In genomic region chr17:58242171-58242784, GRCh38 we compare ENCODE assay signal across 19 cellular contexts. TPM values are rescaled to one million over a fixed set of nuclear protein-coding genes. Genes with fewer than 3 reads are reported as not detected.
DNase-seq lines count a peak whose midpoint lies in the region; ATAC-seq, FAIRE-seq and TF ChIP-seq lines count a peak whose summit lies in the region.
"Had no signal": no experiment of that assay in that cellular context is flagged by ENCODE, and none has a peak within 500 bp of the region (broad histone marks: within the 10 kb centered on the region; RNA-seq: fewer than 3 reads in every experiment).

No MANE protein-coding gene starts in this region.

- no peak overlapping the region for H3K4me3 Mint-ChIP-seq in stimulated activated naive CD8-positive, alpha-beta T cell treated with anti-CD3 and anti-CD28 coated beads, Interleukin-15, amount 100 ng/mL, for 72 hours
- H3K4me3 Mint-ChIP-seq: type B pancreatic cell had no signal

- FAIRE-seq in bronchial epithelial cell (lab: Jason Lieb, UNC): peak; percentile 96
- FAIRE-seq: endometrium had no signal

- H3K4me1 Mint-ChIP-seq in stimulated activated naive CD8-positive, alpha-beta T cell treated with anti-CD3 and anti-CD28 coated beads, Interleukin-15, amount 100 ng/mL, for 72 hours: peaks cover 10% of the 10 kb centered on the region

- H3K27ac Mint-ChIP-seq in stimulated activated naive CD8-positive, alpha-beta T cell treated with anti-CD3 and anti-CD28 coated beads, Interleukin-15, amount 100 ng/mL, for 72 hours: no peak overlapping the region
- H3K27ac Mint-ChIP-seq: type B pancreatic cell had no signal

- peaks cover 16% of the 10 kb centered on the region for H3K27me3 ChIP-seq in bronchial epithelial cell (ENCODE audit: control insufficient read depth, insufficient read depth, low read length)
- H3K27me3 ChIP-seq: ovary had no signal

- peak; percentile 88 for ATAC-seq in stimulated activated naive CD8-positive, alpha-beta T cell treated with anti-CD3 and anti-CD28 coated beads, Interleukin-15, amount 100 ng/mL, for 72 hours
- ATAC-seq: left ventricle myocardium superior had no signal

- no peaks in the 10 kb centered on the region for H3K36me3 ChIP-seq in bronchial epithelial cell (ENCODE audit: control insufficient read depth, insufficient read depth, low read length)
- H3K36me3 ChIP-seq: ovary had no signal

- H3K4me3 ChIP-seq in bronchial epithelial cell (ENCODE audit: low read depth, low read length): no peak overlapping the region
- H3K4me3 ChIP-seq: ovary had no signal

- H3K9me3 Mint-ChIP-seq in stimulated activated naive CD8-positive, alpha-beta T cell treated with anti-CD3 and anti-CD28 coated beads, Interleukin-15, amount 100 ng/mL, for 72 hours: no peaks in the 10 kb centered on the region
- H3K9me3 Mint-ChIP-seq: type B pancreatic cell had no signal

- TF ChIP-seq CTCF in bronchial epithelial cell (IDR thresholded peaks at IDR 0.05; ENCODE audit: insufficient read depth, low read length, severe bottlenecking): no peak

- DNase-seq in DMS 273 (lab: John Stamatoyannopoulos, UW; ENCODE audit: unreplicated experiment): peak; percentile 29
- no peak for DNase-seq in DMS 273 treated with DMSO at 0.1 percent for 48 hours (lab: John Stamatoyannopoulos, UW)
- DNase-seq in stimulated activated CD4-positive, alpha-beta T cell treated with anti-CD3 and anti-CD28 coated beads, Interleukin-12 subunit alpha, Interleukin-12 subunit beta, amount 100 ng/mL, for 48 hours (ENCODE audit: low read depth in 2 of 3, low spot score in 1 of 3): peak in 2 of 3 donors; percentile 25 to 29
- DNase-seq in stimulated activated CD4-positive, alpha-beta T cell treated with anti-CD3 and anti-CD28 coated beads, Interleukin-4, amount 100 ng/mL, for 1 hour: no peak
- peak; percentile 14 for DNase-seq in bronchial epithelial cell (ENCODE audit: low read depth)
- DNase-seq in stimulated activated naive CD8-positive, alpha-beta T cell treated with anti-CD3 and anti-CD28 coated beads, Interleukin-15, amount 100 ng/mL, for 72 hours: peak in 1 of 2 donors; percentile 32
- DNase-seq in NCI-H1105 treated with DMSO at 0.1 percent for 48 hours (lab: John Stamatoyannopoulos, UW): no peak
- DNase-seq in NCI-H526 treated with DMSO at 0.1 percent for 48 hours (lab: John Stamatoyannopoulos, UW): no peak
- DNase-seq: activated CD4-positive, CD25-positive, alpha-beta regulatory T cell; C1 segment of cervical spinal cord; foreskin fibroblast; left ventricle myocardium superior; NCI-H2107; ovary; SIG-M5; stimulated activated naive CD4-positive, alpha-beta T cell had no signal

- peaks cover 72% of the 10 kb centered on the region for H3K27me3 Mint-ChIP-seq in stimulated activated naive CD8-positive, alpha-beta T cell treated with anti-CD3 and anti-CD28 coated beads, Interleukin-15, amount 100 ng/mL, for 72 hours

RNA-seq across cellular contexts. Expression of gene LPO, which starts 3.9 kb away (rescaled TPM):
- not detected in 2 replicates for total RNA-seq in bronchial epithelial cell
- total RNA-seq: cerebellum, left ventricle myocardium superior had no signal

RNA-seq across cellular contexts. Expression of gene MKS1, which starts 23.2 kb away (rescaled TPM):
- 8.8 and 11.1 TPM in 2 replicates for total RNA-seq in bronchial epithelial cell

RNA-seq across cellular contexts. Expression of gene MPO, which starts 38.5 kb away (rescaled TPM):
- total RNA-seq in bronchial epithelial cell: not detected in 2 replicates

RNA-seq across cellular contexts. Expression of gene EPX, which starts 49.8 kb away (rescaled TPM):
- not detected in 2 replicates for total RNA-seq in bronchial epithelial cell
- total RNA-seq: left ventricle myocardium superior, ovary had no signal

Comparison
In these comparisons a context has a peak if more than half of its experiments do, and no peak if none do; other contexts are left out.
1. DNase-seq: peak in DMS 273 (single experiment), stimulated activated CD4-positive, alpha-beta T cell treated with anti-CD3 and anti-CD28 coated beads, Interleukin-12 subunit alpha, Interleukin-12 subunit beta, amount 100 ng/mL, for 48 hours (2 of 3) and bronchial epithelial cell (single experiment); none in DMS 273 treated with DMSO at 0.1 percent for 48 hours (single experiment), stimulated activated CD4-positive, alpha-beta T cell treated with anti-CD3 and anti-CD28 coated beads, Interleukin-4, amount 100 ng/mL, for 1 hour (single experiment), NCI-H1105 treated with DMSO at 0.1 percent for 48 hours (single experiment) and NCI-H526 treated with DMSO at 0.1 percent for 48 hours (single experiment).